8 cellular contexts compared by ENCODE assay signal in genomic region chr19:48102870-48103751, GRCh38. TPM values are rescaled to one million over a fixed set of nuclear protein-coding genes. Genes with fewer than 3 reads are reported as not detected.
DNase-seq lines count a peak whose midpoint lies in the region; ATAC-seq, FAIRE-seq and TF ChIP-seq lines count a peak whose summit lies in the region.

No MANE protein-coding gene starts in this region.

- H3K4me3 ChIP-seq in ascending aorta = no peak overlapping the region

- TF ChIP-seq CTCF in ascending aorta (IDR thresholded peaks at IDR 0.05) = peak in 2 of 3 experiments; percentile 33 to 45

- peak; percentile 57 for DNase-seq in AG20443 (ENCODE audit: low spot score)
- DNase-seq in GM12891 (ENCODE audit: insufficient read length, low spot score) = no peak
- peak; percentile 83 for DNase-seq in NCI-H82 treated with DMSO at 0.1 percent for 48 hours (lab: John Stamatoyannopoulos, UW; ENCODE audit: unreplicated experiment)
- no peak for DNase-seq in ascending aorta (ENCODE audit: low spot score in 2 of 2)
- DNase-seq in kidney tubule cell (ENCODE audit: low spot score) = peak; percentile 64
- DNase-seq in NCI-H187 treated with DMSO at 0.1 percent for 48 hours (lab: John Stamatoyannopoulos, UW) = no peak
- DNase-seq in GM19239 (ENCODE audit: insufficient read length, low spot score) = no peak

- no peak for ATAC-seq in HG02610 (IDR thresholded peaks at IDR 0.05; ENCODE audit: unreplicated experiment)

- TF ChIP-seq POLR2A in GM12891 (IDR thresholded peaks at IDR 0.05; ENCODE audit: low read depth, low read length) = no peak

- FAIRE-seq in GM12891 (lab: Jason Lieb, UNC) (peak; percentile 31), GM19239 (lab: Jason Lieb, UNC) (no peak)

- peaks cover 0 to 2% of the 10 kb centered on the region in 2 donors for H3K4me1 ChIP-seq in ascending aorta

- H3K9me3 ChIP-seq in ascending aorta = no peaks in the 10 kb centered on the region

- H3K27ac ChIP-seq in ascending aorta = no peak overlapping the region

- H3K36me3 ChIP-seq in ascending aorta = peaks cover 17 to 34% of the 10 kb centered on the region in 2 donors

- intact Hi-C loops in ascending aorta (cut with DNase I) = no loop called here

- H3K27me3 ChIP-seq in ascending aorta = no peaks in the 10 kb centered on the region

TF ChIP-seq in GM12891, 5 proteins besides CTCF, POLR2A, EP300 and RAD21:
- TF ChIP-seq PAX5 (IDR thresholded peaks at IDR 0.05; ENCODE audit: insufficient read depth, low read length, severe bottlenecking) = no peak
- no peak for TF ChIP-seq TAF1 (IDR thresholded peaks at IDR 0.05; ENCODE audit: low read depth, low read length)
- no peak for TF ChIP-seq POLR2AphosphoS5 (IDR thresholded peaks at IDR 0.05; ENCODE audit: low read depth, low read length)
- no peak for TF ChIP-seq SPI1 (IDR thresholded peaks at IDR 0.05; ENCODE audit: low read depth, low read length)
- TF ChIP-seq POU2F2 (IDR thresholded peaks at IDR 0.05; ENCODE audit: low read depth, low read length) = no peak

RNA-seq across cellular contexts. Expression of gene PLA2G4C, which starts 7.5 kb away (rescaled TPM):
- 3.1 TPM for polyA plus RNA-seq in GM12891 (2012; ENCODE audit: low read depth, missing spikeins)
- total RNA-seq in ascending aorta = 110 TPM

RNA-seq across cellular contexts. Expression of gene CABP5, which starts 59.2 kb away (rescaled TPM):
- not detected for polyA plus RNA-seq in GM12891 (2012; ENCODE audit: low read depth, missing spikeins)
- not detected for total RNA-seq in ascending aorta

Comparison
In these comparisons a context has a peak if more than half of its experiments do, and no peak if none do; other contexts are left out.
1. DNase-seq: peak in AG20443 (single experiment), NCI-H82 treated with DMSO at 0.1 percent for 48 hours (single experiment) and kidney tubule cell (single experiment); none in GM12891 (single experiment), ascending aorta (0 of 2), NCI-H187 treated with DMSO at 0.1 percent for 48 hours (single experiment) and GM19239 (single experiment).